9 cellular contexts compared by ENCODE assay signal in genomic region chr9:98168952-98169488, GRCh38. TPM values are rescaled to one million over a fixed set of nuclear protein-coding genes. Genes with fewer than 3 reads are reported as not detected.
A peak's percentile ranks its signal among the peaks of the same experiment; 100 is the strongest.
DNase-seq lines count a peak whose midpoint lies in the region; ATAC-seq and TF ChIP-seq lines count a peak whose summit lies in the region.
"Had no signal": no experiment of that assay in that cellular context is flagged by ENCODE, and none has a peak within 500 bp of the region (broad histone marks: within the 10 kb centered on the region; RNA-seq: fewer than 3 reads in every experiment).

No MANE protein-coding gene starts in this region.

- H3K9ac ChIP-seq in HUES48 (ENCODE audit: low read depth, low read length): no peak overlapping the region

- H3K4me1 ChIP-seq in HUES48 (ENCODE audit: control insufficient read depth, insufficient read depth, low read length) (peaks cover 30% of the 10 kb centered on the region), right cardiac atrium (ENCODE audit: control insufficient read depth, insufficient read depth, low read length) (no peaks in the 10 kb centered on the region), transverse colon (peaks cover 3 to 15% (median 6%) of the 10 kb centered on the region in 4 donors)
- H3K4me1 ChIP-seq: SJSA1 had no signal

- WGBS in right cardiac atrium: 29% methylated on average over 14 of the region's 14 CpGs
- WGBS in transverse colon (ENCODE audit: low coverage in 1 of 2), 2 donors: 52% methylated on average over 14 of the region's 14 CpGs; no CpG with 5 or more reads in 1 of the 2 donors

- H3K27ac ChIP-seq in HUES48 (ENCODE audit: low read depth, low read length) (peak overlapping the region; percentile 23), right cardiac atrium (ENCODE audit: low read length) (no peak overlapping the region), transverse colon (peak overlapping the region in 2 of 4 donors; percentile 42 to 48)
- H3K27ac ChIP-seq: SJSA1 had no signal

- TF ChIP-seq EP300 in transverse colon (IDR thresholded peaks at IDR 0.05; ENCODE audit: low read depth): no peak

- intact Hi-C loops in right cardiac atrium (cut with DNase I): no loop called here
- intact Hi-C loops in transverse colon (cut with DNase I; ENCODE audit: low total_unique reads): no loop called here

- ATAC-seq in GM18498 (IDR thresholded peaks at IDR 0.05; ENCODE audit: unreplicated experiment): peak; percentile 95
- peak; percentile 99 for ATAC-seq in GM21723 (IDR thresholded peaks at IDR 0.05; ENCODE audit: unreplicated experiment)
- peak; percentile 58 to 89 for ATAC-seq in right cardiac atrium

- no peaks in the 10 kb centered on the region for H3K9me3 ChIP-seq in HUES48 (ENCODE audit: control insufficient read depth, insufficient read depth, low read length)
- H3K9me3 ChIP-seq in right cardiac atrium (ENCODE audit: control insufficient read depth, low read length): no peaks in the 10 kb centered on the region
- H3K9me3 ChIP-seq in transverse colon: no peaks in the 10 kb centered on the region
- H3K9me3 ChIP-seq: SJSA1 had no signal

- no peak for TF ChIP-seq CTCF in transverse colon (IDR thresholded peaks at IDR 0.05)

- in situ Hi-C loops in transverse colon (cut with MboI; ENCODE audit: low pct_ligation_motif_present in 1 of 4, low pct_unique_long_range_greater_than_20kb in 1 of 4, low sequenced_read_pairs in 3 of 4): no loop called here

- H3K4me3 ChIP-seq in HUES48 (ENCODE audit: low read depth, low read length): no peak overlapping the region
- no peak overlapping the region for H3K4me3 ChIP-seq in right cardiac atrium (ENCODE audit: low read length)
- H3K4me3 ChIP-seq in transverse colon: no peak overlapping the region
- H3K4me3 ChIP-seq: SJSA1 had no signal

- no peak for TF ChIP-seq POLR2A in transverse colon (IDR thresholded peaks at IDR 0.05)

- DNase-seq in activated CD8-positive, alpha-beta memory T cell treated with anti-CD3 and anti-CD28 coated beads, Interleukin-2, amount 50 U/mL, for 4 hours: peak; percentile 22
- DNase-seq in right cardiac atrium (peak; percentile 28 to 65 (median 61)), transverse colon (peak; percentile 63), COLO668 (lab: John Stamatoyannopoulos, UW; ENCODE audit: unreplicated experiment) (no peak), superior temporal gyrus (ENCODE audit: extremely low spot score) (no peak)

- H3K27me3 ChIP-seq in HUES48 (ENCODE audit: control insufficient read depth, insufficient read depth, low read length) (no peaks in the 10 kb centered on the region), right cardiac atrium (ENCODE audit: control insufficient read depth, insufficient read depth) (no peaks in the 10 kb centered on the region), transverse colon (no peaks in the 10 kb centered on the region)

- H3K36me3 ChIP-seq in HUES48 (ENCODE audit: control insufficient read depth, insufficient read depth, low read length): no peaks in the 10 kb centered on the region
- no peaks in the 10 kb centered on the region for H3K36me3 ChIP-seq in transverse colon
- H3K36me3 ChIP-seq: SJSA1 had no signal

RNA-seq across cellular contexts. Expression of gene CORO2A, which starts 23.4 kb away (rescaled TPM):
- under 1 TPM; 0.11 to 0.43 (median 0.26) TPM for total RNA-seq in right cardiac atrium
- 0.09 TPM for polyA plus RNA-seq in right cardiac atrium
- total RNA-seq in transverse colon: 10 to 100 TPM in 3 of 4 donors, 1 to 10 TPM in 1; 10.0 to 59.1 (median 47.1) TPM

RNA-seq across cellular contexts. Expression of gene TRIM14, which starts 50.0 kb away (rescaled TPM):
- 1 to 10 TPM; 3.8 to 8.1 (median 4.8) TPM for total RNA-seq in right cardiac atrium
- polyA plus RNA-seq in right cardiac atrium: 1.2 TPM
- total RNA-seq in transverse colon: 10 to 100 TPM; 28.7 to 58.7 (median 53.8) TPM

Comparison
In these comparisons a context has a peak if more than half of its experiments do, and no peak if none do; other contexts are left out.
1. DNase-seq: peak in activated CD8-positive, alpha-beta memory T cell treated with anti-CD3 and anti-CD28 coated beads, Interleukin-2, amount 50 U/mL, for 4 hours (single experiment), right cardiac atrium (3 of 3) and transverse colon (single experiment); none in COLO668 (single experiment) and superior temporal gyrus (single experiment).
2. RNA of gene CORO2A, which starts 23.4 kb away (total RNA-seq): 10.0 to 59.1 TPM in transverse colon; 0.11 to 0.43 TPM in right cardiac atrium; every median in the first group is over 4 times any median in the second.
3. Peak in every context shown above with its lines, with median percentiles within 50 percentile points of each other: ATAC-seq.